In genomic region chr2:105674406-105674805, GRCh38 we compare ENCODE assay signal across 21 cellular contexts.
DNase-seq lines count a peak whose midpoint lies in the region; ATAC-seq and TF ChIP-seq lines count a peak whose summit lies in the region.
"Had no signal": no experiment of that assay in that cellular context is flagged by ENCODE, and none has a peak within 500 bp of the region (broad histone marks: within the 10 kb centered on the region; RNA-seq: fewer than 3 reads in every experiment).

No MANE protein-coding gene starts in this region.

- H3K9me3 Mint-ChIP-seq in activated T-cell treated with anti-CD3 and anti-CD28 coated beads, Interleukin-2, amount 50 U/mL, for 24 hours = no peaks in the 10 kb centered on the region
- H3K9me3 Mint-ChIP-seq in neural crest cell = peaks cover 3% of the 10 kb centered on the region
- H3K9me3 Mint-ChIP-seq in naive thymus-derived CD8-positive, alpha-beta T cell = peaks cover 0 to under 1% (median 0%) of the 10 kb centered on the region in 9 donors
- H3K9me3 Mint-ChIP-seq: activated T-helper 1 cell treated with anti-CD3 and anti-CD28 coated beads, Interleukin-12 subunit alpha, Interleukin-12 subunit beta, Interleukin-2, Interleukin-4 antibody, amounts not matched to agents 30 ng/mL and 10 ng/mL and 1 ng/mL, durations not matched to agents 14 hours and 24 hours and 36 hours; memory B cell; type B pancreatic cell had no signal

- H3K4me1 Mint-ChIP-seq in activated T-cell treated with anti-CD3 and anti-CD28 coated beads, Interleukin-2, amount 50 U/mL, for 24 hours (ENCODE audit: low read depth) = peaks cover 31% of the 10 kb centered on the region
- H3K4me1 Mint-ChIP-seq in neural crest cell = peaks cover 32% of the 10 kb centered on the region
- H3K4me1 Mint-ChIP-seq in naive thymus-derived CD8-positive, alpha-beta T cell = peaks cover 0 to 7% (median 2%) of the 10 kb centered on the region in 4 donors
- H3K4me1 Mint-ChIP-seq: memory B cell had no signal

- no peak for ATAC-seq in naive thymus-derived CD8-positive, alpha-beta T cell

- no peak overlapping the region for H3K4me3 ChIP-seq in fibroblast of villous mesenchyme (ENCODE audit: low read depth, low read length)

- no peak overlapping the region for H3K4me3 Mint-ChIP-seq in activated T-cell treated with anti-CD3 and anti-CD28 coated beads, Interleukin-2, amount 50 U/mL, for 24 hours
- peak overlapping the region; percentile 18 for H3K4me3 Mint-ChIP-seq in neural crest cell
- no peak overlapping the region for H3K4me3 Mint-ChIP-seq in naive thymus-derived CD8-positive, alpha-beta T cell
- H3K4me3 Mint-ChIP-seq: activated CD4-positive, alpha-beta T cell treated with anti-CD3 and anti-CD28 coated beads, Interleukin-2, amount 10 ng/mL, durations not matched to agents 7 days and 5 days; activated T-helper 1 cell treated with anti-CD3 and anti-CD28 coated beads, Interleukin-12 subunit alpha, Interleukin-12 subunit beta, Interleukin-2, Interleukin-4 antibody, amounts not matched to agents 30 ng/mL and 10 ng/mL and 1 ng/mL, durations not matched to agents 14 hours and 24 hours and 36 hours; CD8-positive, alpha-beta memory T cell; memory B cell; type B pancreatic cell had no signal

- H3K36me3 Mint-ChIP-seq in activated T-cell treated with anti-CD3 and anti-CD28 coated beads, Interleukin-2, amount 50 U/mL, for 24 hours (ENCODE audit: low read depth) = no peaks in the 10 kb centered on the region
- H3K36me3 Mint-ChIP-seq in neural crest cell (ENCODE audit: low read depth) = no peaks in the 10 kb centered on the region
- no peaks in the 10 kb centered on the region for H3K36me3 Mint-ChIP-seq in naive thymus-derived CD8-positive, alpha-beta T cell
- H3K36me3 Mint-ChIP-seq: memory B cell, type B pancreatic cell had no signal

- TF ChIP-seq CTCF in fibroblast of villous mesenchyme (IDR thresholded peaks at IDR 0.05; ENCODE audit: insufficient read depth, low read depth, low read length) = no peak
- TF ChIP-seq CTCF in neural crest cell (conservative IDR thresholded peaks at IDR 0.05) = no peak

- H3K27ac Mint-ChIP-seq in activated T-cell treated with anti-CD3 and anti-CD28 coated beads, Interleukin-2, amount 50 U/mL, for 24 hours = peak overlapping the region; percentile 86
- peak overlapping the region; percentile 76 for H3K27ac Mint-ChIP-seq in neural crest cell (ENCODE audit: unreplicated experiment)
- H3K27ac Mint-ChIP-seq in naive thymus-derived CD8-positive, alpha-beta T cell = peak overlapping the region in 1 of 10 donors; percentile 32
- H3K27ac Mint-ChIP-seq: memory B cell, type B pancreatic cell had no signal

- no peaks in the 10 kb centered on the region for H3K27me3 Mint-ChIP-seq in activated T-cell treated with anti-CD3 and anti-CD28 coated beads, Interleukin-2, amount 50 U/mL, for 24 hours
- no peaks in the 10 kb centered on the region for H3K27me3 Mint-ChIP-seq in neural crest cell (ENCODE audit: low read depth)
- H3K27me3 Mint-ChIP-seq in naive thymus-derived CD8-positive, alpha-beta T cell = no peaks in the 10 kb centered on the region
- H3K27me3 Mint-ChIP-seq: activated CD4-positive, alpha-beta T cell treated with anti-CD3 and anti-CD28 coated beads, Interleukin-2, amount 10 ng/mL, durations not matched to agents 7 days and 5 days had no signal

- POLR2A ChIA-PET in naive thymus-derived CD8-positive, alpha-beta T cell (lab: Charles Lee) = no interaction called here

- DNase-seq in activated T-cell treated with anti-CD3 and anti-CD28 coated beads, Interleukin-2, amount 50 U/mL, for 24 hours = no peak
- DNase-seq in activated T-cell treated with anti-CD3 and anti-CD28 coated beads, Interleukin-2, amount 50 U/mL, for 48 hours = no peak
- DNase-seq in COLO829 (ENCODE audit: low spot score) (peak; percentile 39), fibroblast of villous mesenchyme (ENCODE audit: low read depth) (peak; percentile 38), neural crest cell (ENCODE audit: low read depth, low spot score) (no peak), cortex of kidney (lab: John Stamatoyannopoulos, UW) (no peak)
- DNase-seq in naive thymus-derived CD8-positive, alpha-beta T cell = no peak
- DNase-seq in stimulated activated CD4-positive, alpha-beta T cell treated with anti-CD3 and anti-CD28 coated beads, Interleukin-1b, Interleukin-23, amount 100 ng/mL, for 48 hours = no peak
- DNase-seq: activated CD4-positive, alpha-beta T cell treated with anti-CD3 and anti-CD28 coated beads, Interleukin-2, amount 10 ng/mL, durations not matched to agents 7 days and 5 days; AML-193; CD8-positive, alpha-beta memory T cell; effector CD4-positive, alpha-beta T cell; foreskin fibroblast; NCI-H1092; NCI-H187; NCI-H2171 treated with DMSO at 0.1 percent for 48 hours; NCI-H510A treated with DMSO at 0.1 percent for 48 hours; substantia nigra had no signal

Comparison
In these comparisons a context has a peak if more than half of its experiments do, and no peak if none do; other contexts are left out.
1. DNase-seq: peak in COLO829 (single experiment) and fibroblast of villous mesenchyme (single experiment); none in activated T-cell treated with anti-CD3 and anti-CD28 coated beads, Interleukin-2, amount 50 U/mL, for 24 hours (single experiment), activated T-cell treated with anti-CD3 and anti-CD28 coated beads, Interleukin-2, amount 50 U/mL, for 48 hours (0 of 2), neural crest cell (single experiment), naive thymus-derived CD8-positive, alpha-beta T cell (0 of 10), cortex of kidney (single experiment) and stimulated activated CD4-positive, alpha-beta T cell treated with anti-CD3 and anti-CD28 coated beads, Interleukin-1b, Interleukin-23, amount 100 ng/mL, for 48 hours (single experiment).